Comparison of ENCODE assay signal across 22 cellular contexts in genomic region chr2:143694335-143694734, GRCh38.
A peak's percentile ranks its signal among the peaks of the same experiment; 100 is the strongest.
DNase-seq lines count a peak whose midpoint lies in the region; ATAC-seq, FAIRE-seq and TF ChIP-seq lines count a peak whose summit lies in the region.
"Had no signal": no experiment of that assay in that cellular context is flagged by ENCODE, and none has a peak within 500 bp of the region (broad histone marks: within the 10 kb centered on the region; RNA-seq: fewer than 3 reads in every experiment).

No MANE protein-coding gene starts in this region.

- in situ Hi-C loops in K562 (cut with MboI): no loop called here

- no peaks in the 10 kb centered on the region for H3F3A ChIP-seq in smooth muscle cell (ENCODE audit: low read depth)

- no peaks in the 10 kb centered on the region for H3K79me2 ChIP-seq in K562 (ENCODE audit: control insufficient read depth, insufficient read depth, low read length)
- H3K79me2 ChIP-seq in smooth muscle cell (ENCODE audit: low read depth): no peaks in the 10 kb centered on the region

- peak; percentile 67 for ATAC-seq in K562
- no peak for ATAC-seq in GM21528 (IDR thresholded peaks at IDR 0.05; ENCODE audit: low FRiP score, unreplicated experiment)
- ATAC-seq: PC-3 had no signal

- TF ChIP-seq RAD21 in K562 (CRISPR knock-in tag; conservative IDR thresholded peaks at IDR 0.05 in 1 of 2, IDR thresholded peaks at IDR 0.05 in 1 of 2): no peak; a peak in 1 of 4 replicates

- no peak overlapping the region for H3K9ac ChIP-seq in SK-N-MC (ENCODE audit: insufficient read length)
- no peak overlapping the region for H3K9ac ChIP-seq in K562 (ENCODE audit: insufficient read depth in 1 of 2, low read depth in 2 of 2, low read length in 2 of 2)
- H3K9ac ChIP-seq in smooth muscle cell (ENCODE audit: low read depth): no peak overlapping the region

- no peak for FAIRE-seq in K562 (lab: Jason Lieb, UNC)

- TF ChIP-seq EP300 in K562 (IDR thresholded peaks at IDR 0.05; ENCODE audit: low read length): peak; percentile 56; the same call in 1 of the 2 replicates

- no TSS peak for BruUV-seq in K562 (replicated peaks; lab: Mats Ljungman, UMichigan)

- peak; percentile 1 for DNase-seq in NCI-H146 (lab: John Stamatoyannopoulos, UW)
- DNase-seq in NCI-H146 treated with DMSO at 0.1 percent for 48 hours (lab: John Stamatoyannopoulos, UW; ENCODE audit: unreplicated experiment): no peak
- DNase-seq in SK-N-MC (ENCODE audit: low read depth, low spot score): no peak
- peak in 2 of 4 experiments; percentile 22 to 40 for DNase-seq in K562 (ENCODE audit: extremely low read depth in 1 of 4, low spot score in 3 of 4)
- no peak for DNase-seq in smooth muscle cell (lab: John Stamatoyannopoulos, UW; ENCODE audit: unreplicated experiment)
- no peak for DNase-seq in occipital lobe (lab: John Stamatoyannopoulos, UW)
- DNase-seq in activated CD8-positive, alpha-beta memory T cell treated with anti-CD3 and anti-CD28 coated beads, Interleukin-2, amount 50 U/mL, for 48 hours: no peak
- DNase-seq: CD4-positive, CD25-positive, alpha-beta regulatory T cell; EL; GOT3; IMR-90; Kasumi-1; MM.1S; NCI-H1105 treated with DMSO at 0.1 percent for 48 hours; NCI-H187 treated with DMSO at 0.1 percent for 48 hours; NCI-H446 treated with DMSO at 0.1 percent for 48 hours; NCI-H748 treated with DMSO at 0.1 percent for 48 hours; PC-3; SJCRH30 had no signal

- H2AFZ ChIP-seq in K562 (ENCODE audit: low read depth, low read length) (no peak overlapping the region; the same call in 1 of the 2 replicates), smooth muscle cell (ENCODE audit: low read depth) (no peak overlapping the region)

- H3K9me3 ChIP-seq in SK-N-MC (ENCODE audit: low read depth, low read length) (no peaks in the 10 kb centered on the region), K562 (replicated peaks; ENCODE audit: control insufficient read depth, insufficient read depth, low read depth, low read length) (no peaks in the 10 kb centered on the region), smooth muscle cell (replicated peaks; ENCODE audit: low read depth) (no peaks in the 10 kb centered on the region)
- H3K9me3 ChIP-seq: SJCRH30 had no signal

- TF ChIP-seq POLR2A in K562 (conservative IDR thresholded peaks at IDR 0.05): no peak

- CTCF ChIA-PET in K562 (lab: Yijun Ruan, JAX; ENCODE audit: low intra/inter-chr PET ratio): no interaction called here

- WGBS in K562 (ENCODE audit: insufficient coverage, low coverage, missing lambda C conversion rate): 6% methylated on average over 3 of the region's 3 CpGs
- 24% methylated on average over 3 of the region's 3 CpGs for WGBS in smooth muscle cell (ENCODE audit: low lambda C conversion rate)

- peak overlapping the region; percentile 50 for H3K27ac ChIP-seq in SK-N-MC
- no peak overlapping the region; the same call in 2 of the 3 replicates for H3K27ac ChIP-seq in K562 (ENCODE audit: extremely low read depth, low read depth, low read length)
- H3K27ac ChIP-seq in smooth muscle cell (ENCODE audit: low read depth): peak overlapping the region; percentile 10
- H3K27ac ChIP-seq: 22Rv1, RWPE1, SJCRH30 had no signal

- H3K36me3 ChIP-seq in SK-N-MC (ENCODE audit: insufficient read depth, low read length) (no peaks in the 10 kb centered on the region), K562 (ENCODE audit: control insufficient read depth, insufficient read depth, low read length) (no peaks in the 10 kb centered on the region), smooth muscle cell (ENCODE audit: low read depth) (no peaks in the 10 kb centered on the region)
- H3K36me3 ChIP-seq: SJCRH30 had no signal

- TF ChIP-seq CTCF in K562 (IDR thresholded peaks at IDR 0.05 in 2 of 3, conservative IDR thresholded peaks at IDR 0.05 in 1 of 3; ENCODE audit: insufficient read depth in 2 of 3, low read depth in 1 of 3, low read length in 3 of 3): no peak
- TF ChIP-seq CTCF in smooth muscle cell (IDR thresholded peaks at IDR 0.05; ENCODE audit: borderline replicate concordance, insufficient read depth, poor library complexity, severe bottlenecking): no peak

- H3K4me2 ChIP-seq in K562 (ENCODE audit: insufficient read depth, low read length) (no peak overlapping the region), smooth muscle cell (no peak overlapping the region)

- no peak overlapping the region for H3K4me3 ChIP-seq in SK-N-MC
- H3K4me3 ChIP-seq in K562: no peak overlapping the region
- H3K4me3 ChIP-seq in smooth muscle cell: no peak overlapping the region
- H3K4me3 ChIP-seq: SJCRH30 had no signal

- no peaks in the 10 kb centered on the region for H3K9me1 ChIP-seq in K562 (ENCODE audit: control insufficient read depth, insufficient read depth, low read length)

- H3K27me3 ChIP-seq in K562 (ENCODE audit: control insufficient read depth in 2 of 2, insufficient read depth in 2 of 2, low read length in 2 of 2) (no peaks in the 10 kb centered on the region), smooth muscle cell (ENCODE audit: low read depth) (no peaks in the 10 kb centered on the region)
- H3K27me3 ChIP-seq: SJCRH30 had no signal

- H4K20me1 ChIP-seq in K562 (replicated peaks; ENCODE audit: control insufficient read depth, insufficient read depth, low read length): no peaks in the 10 kb centered on the region
- no peaks in the 10 kb centered on the region for H4K20me1 ChIP-seq in smooth muscle cell (ENCODE audit: low read depth)

- H3K4me1 ChIP-seq in K562 (replicated peaks in 1 of 2; ENCODE audit: control insufficient read depth in 2 of 2, insufficient read depth in 2 of 2, low read length in 2 of 2): peaks cover 0 to 4% of the 10 kb centered on the region in 2 experiments; a peak in 2 of 5 replicates
- peaks cover 33% of the 10 kb centered on the region for H3K4me1 ChIP-seq in smooth muscle cell (ENCODE audit: low read depth)
- H3K4me1 ChIP-seq: SJCRH30 had no signal

- POLR2A ChIA-PET in K562 (lab: Yijun Ruan, JAX): interaction anchor here (0.6 kb wide), 1 partner anchor 40 kb away, joined by 3 read pairs; no protein-coding TSS in a partner anchor

- intact Hi-C loops in K562 (cut with micrococcal nuclease): no loop called here

TF ChIP-seq in K562, 482 proteins besides CTCF, POLR2A, EP300 and RAD21 (continues in another document):
- TF ChIP-seq KLF16 (IDR thresholded peaks at IDR 0.05): 0 out of 2 replicates have a peak, but pooled peaks have one; percentile 6
- TF ChIP-seq DPF2 (IDR thresholded peaks at IDR 0.05): peak; percentile 46; the same call in 1 of the 2 replicates
- TF ChIP-seq ZNF165 (CRISPR knock-in tag; IDR thresholded peaks at IDR 0.05; ENCODE audit: borderline replicate concordance): no peak
- TF ChIP-seq SMARCE1 (IDR thresholded peaks at IDR 0.05): 0 out of 2 replicates have a peak, but pooled peaks have one; percentile 20
- TF ChIP-seq TRIM24 (IDR thresholded peaks at IDR 0.05): peak in 1 of 2 experiments; percentile 31; a peak in 1 of 4 replicates
- peak; percentile 53 for TF ChIP-seq MAFG (tag; conservative IDR thresholded peaks at IDR 0.05)
- no peak for TF ChIP-seq HDGF (IDR thresholded peaks at IDR 0.05)
- TF ChIP-seq ZKSCAN3 (CRISPR knock-in tag; IDR thresholded peaks at IDR 0.05): no peak
- no peak for TF ChIP-seq ESRRB (CRISPR knock-in tag; IDR thresholded peaks at IDR 0.05; ENCODE audit: borderline replicate concordance)
- TF ChIP-seq BRF2 (IDR thresholded peaks at IDR 0.05; ENCODE audit: borderline replicate concordance, insufficient read depth, insufficient read length): no peak
- TF ChIP-seq U2AF2 (optimal IDR thresholded peaks at IDR 0.05; ENCODE audit: low read depth, low read length): no peak
- no peak for TF ChIP-seq ZBTB49 (CRISPR knock-in tag; IDR thresholded peaks at IDR 0.05; ENCODE audit: borderline replicate concordance)
- TF ChIP-seq NCOR1 (IDR thresholded peaks at IDR 0.05): peak; percentile 8; the same call in 1 of the 2 replicates
- TF ChIP-seq CEBPB (tag; IDR thresholded peaks at IDR 0.05): peak; percentile 35; the same call in 1 of the 2 replicates
